1 cellular context compared by ENCODE assay signal in the genomic region with DNA sequence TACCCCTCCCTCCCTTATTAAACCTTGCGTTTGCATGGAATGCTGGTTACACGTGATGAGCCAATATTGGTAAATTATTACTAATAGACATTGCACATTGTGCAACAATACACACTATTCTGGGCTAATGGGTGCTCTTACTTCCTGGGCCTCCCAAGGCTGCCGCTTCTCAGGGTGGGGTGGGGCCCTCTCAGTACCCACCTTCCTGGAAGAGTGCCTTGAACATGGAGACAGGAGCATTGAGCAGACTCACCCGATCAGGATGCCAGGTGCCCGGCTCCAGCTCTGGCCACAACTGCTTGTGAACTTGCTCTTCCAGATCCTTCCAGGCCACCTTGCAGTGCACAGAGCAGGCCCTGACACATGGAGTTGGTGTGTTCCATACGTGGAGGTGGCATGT.
TF ChIP-seq lines count a peak whose summit lies in the region.

No MANE protein-coding gene starts in this region.

TF ChIP-seq in GM12878, 131 proteins besides CTCF, POLR2A, EP300 and RAD21 (continued from another document):
- TF ChIP-seq, protein P1, sequence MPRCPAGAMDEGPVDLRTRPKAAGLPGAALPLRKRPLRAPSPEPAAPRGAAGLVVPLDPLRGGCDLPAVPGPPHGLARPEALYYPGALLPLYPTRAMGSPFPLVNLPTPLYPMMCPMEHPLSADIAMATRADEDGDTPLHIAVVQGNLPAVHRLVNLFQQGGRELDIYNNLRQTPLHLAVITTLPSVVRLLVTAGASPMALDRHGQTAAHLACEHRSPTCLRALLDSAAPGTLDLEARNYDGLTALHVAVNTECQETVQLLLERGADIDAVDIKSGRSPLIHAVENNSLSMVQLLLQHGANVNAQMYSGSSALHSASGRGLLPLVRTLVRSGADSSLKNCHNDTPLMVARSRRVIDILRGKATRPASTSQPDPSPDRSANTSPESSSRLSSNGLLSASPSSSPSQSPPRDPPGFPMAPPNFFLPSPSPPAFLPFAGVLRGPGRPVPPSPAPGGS (IDR thresholded peaks at IDR 0.05; ENCODE audit: borderline replicate concordance, insufficient read depth, low read depth, low read length, poor library complexity, severe bottlenecking), result peak; percentile 88
- TF ChIP-seq, protein P2, sequence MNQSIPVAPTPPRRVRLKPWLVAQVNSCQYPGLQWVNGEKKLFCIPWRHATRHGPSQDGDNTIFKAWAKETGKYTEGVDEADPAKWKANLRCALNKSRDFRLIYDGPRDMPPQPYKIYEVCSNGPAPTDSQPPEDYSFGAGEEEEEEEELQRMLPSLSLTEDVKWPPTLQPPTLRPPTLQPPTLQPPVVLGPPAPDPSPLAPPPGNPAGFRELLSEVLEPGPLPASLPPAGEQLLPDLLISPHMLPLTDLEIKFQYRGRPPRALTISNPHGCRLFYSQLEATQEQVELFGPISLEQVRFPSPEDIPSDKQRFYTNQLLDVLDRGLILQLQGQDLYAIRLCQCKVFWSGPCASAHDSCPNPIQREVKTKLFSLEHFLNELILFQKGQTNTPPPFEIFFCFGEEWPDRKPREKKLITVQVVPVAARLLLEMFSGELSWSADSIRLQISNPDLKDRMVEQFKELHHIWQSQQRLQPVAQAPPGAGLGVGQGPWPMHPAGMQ (IDR thresholded peaks at IDR 0.05; ENCODE audit: borderline replicate concordance), result no peak
- no peak for TF ChIP-seq NBN (IDR thresholded peaks at IDR 0.05)
